8 cellular contexts compared by ENCODE assay signal in genomic region chr1:231315887-231316286, GRCh38. TPM values are rescaled to one million over a fixed set of nuclear protein-coding genes. Genes with fewer than 3 reads are reported as not detected.
DNase-seq lines count a peak whose midpoint lies in the region; ATAC-seq and TF ChIP-seq lines count a peak whose summit lies in the region.

No MANE protein-coding gene starts in this region.

- TF ChIP-seq CTCF in GM20000 (IDR thresholded peaks at IDR 0.05; ENCODE audit: extremely low read depth, missing control alignments) = peak; percentile 77

- no peaks in the 10 kb centered on the region for H3K27me3 ChIP-seq in Karpas-422 (ENCODE audit: low read length)

- no peak overlapping the region for H3K9ac ChIP-seq in Karpas-422 (ENCODE audit: low read length)

- peak; percentile 51 to 63 for ATAC-seq in activated CD4-positive, CD25-positive, alpha-beta regulatory T cell treated with anti-CD3 and anti-CD28 coated beads, Interleukin-2, amount 50 U/mL, for 24 hours
- ATAC-seq in esophagus mucosa (peak; percentile 32), HG03460 (IDR thresholded peaks at IDR 0.05; ENCODE audit: unreplicated experiment) (no peak)

- H3K9me3 ChIP-seq in Karpas-422 (ENCODE audit: low read length) = no peaks in the 10 kb centered on the region; the same call in 1 of the 2 replicates

- H3K9me2 ChIP-seq in Karpas-422 (replicated peaks; ENCODE audit: insufficient read depth, low read length) = no peaks in the 10 kb centered on the region

- DNase-seq in D341Med (ENCODE audit: low spot score) (peak; percentile 74), GM20000 (ENCODE audit: low spot score) (peak; percentile 66), Karpas-422 (peak; percentile 89), renal cortical epithelial cell (ENCODE audit: low read depth) (peak; percentile 16), mesenteric fat pad (ENCODE audit: low spot score) (no peak)

- H3K4me2 ChIP-seq in Karpas-422 (ENCODE audit: low read depth, low read length, poor library complexity, severe bottlenecking) = no peak overlapping the region

- no peaks in the 10 kb centered on the region for H4K20me1 ChIP-seq in Karpas-422 (ENCODE audit: insufficient read depth, low read depth, low read length)

- no peaks in the 10 kb centered on the region for H3K36me3 ChIP-seq in Karpas-422 (ENCODE audit: insufficient read depth, low read length)

- no peak overlapping the region for H3K4me3 ChIP-seq in Karpas-422 (ENCODE audit: low read length)

- no peaks in the 10 kb centered on the region for H3K4me1 ChIP-seq in Karpas-422 (ENCODE audit: low read length)

- H2AFZ ChIP-seq in Karpas-422 (ENCODE audit: low read length) = no peak overlapping the region

- H3K27ac ChIP-seq in Karpas-422 (ENCODE audit: low read length) = no peak overlapping the region

- no peaks in the 10 kb centered on the region for H3K79me2 ChIP-seq in Karpas-422 (ENCODE audit: low read length)

RNA-seq across cellular contexts. Expression of gene EXOC8, which starts 21.8 kb away (rescaled TPM):
- 12.1 and 12.6 TPM in 2 replicates for total RNA-seq in Karpas-422 (2014; rRNA removed; shearing (Covaris generic); ENCODE audit: low replicate concordance)
- total RNA-seq in esophagus mucosa (7.9 TPM), renal cortical epithelial cell (19.3 and 24.8 TPM in 2 replicates), mesenteric fat pad (14.6 TPM)

RNA-seq across cellular contexts. Expression of gene SPRTN, which starts 22.2 kb away (rescaled TPM):
- 17.4 and 18.9 TPM in 2 replicates for total RNA-seq in Karpas-422 (2014; rRNA removed; shearing (Covaris generic); ENCODE audit: low replicate concordance)
- total RNA-seq in esophagus mucosa (7.6 TPM), renal cortical epithelial cell (14.1 and 20.4 TPM in 2 replicates), mesenteric fat pad (8.5 TPM)
